In the genomic region with DNA sequence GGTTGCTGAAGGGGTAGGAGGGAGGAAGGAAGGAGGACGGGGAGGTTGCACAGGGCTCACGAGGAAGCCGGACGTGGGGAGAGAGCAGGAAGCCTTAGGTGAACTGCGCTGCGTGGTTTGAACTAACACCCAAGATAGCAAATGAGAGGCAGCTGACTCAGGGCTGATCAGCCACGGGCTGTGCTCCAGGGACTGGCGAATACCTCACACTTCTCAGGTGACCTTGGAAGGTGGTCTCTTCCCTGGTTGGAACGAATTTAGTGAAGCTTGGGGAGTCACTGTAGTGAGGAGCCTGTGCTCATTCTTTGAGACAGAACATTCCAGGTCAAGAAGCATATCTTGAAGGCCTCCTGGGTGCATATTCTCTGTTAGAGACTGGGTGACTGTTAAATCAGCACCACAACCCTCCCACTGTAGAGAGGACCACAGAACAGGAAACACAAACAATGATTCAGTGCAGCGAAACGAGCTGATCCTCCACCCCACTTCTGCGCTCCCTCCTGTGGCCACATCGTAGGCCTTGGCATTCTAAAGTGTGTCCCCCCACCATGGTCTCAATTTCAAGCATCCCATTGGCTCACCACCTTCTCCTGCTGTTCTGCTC, we compare ENCODE assay signal across 1 cellular context.
TF ChIP-seq lines count a peak whose summit lies in the region.

No MANE protein-coding gene starts in this region.

TF ChIP-seq in SK-N-SH treated with all-trans-retinoic acid at 6 μM for 48 hours, 23 proteins besides CTCF, POLR2A, EP300 and RAD21 (continued from another document):
- no peak for TF ChIP-seq PATZ1 (CRISPR knock-in tag; IDR thresholded peaks at IDR 0.05; ENCODE audit: borderline replicate concordance)
- TF ChIP-seq CREB5 (CRISPR knock-in tag; IDR thresholded peaks at IDR 0.05; ENCODE audit: low read depth), result no peak
- no peak for TF ChIP-seq ARNTL (CRISPR knock-in tag; IDR thresholded peaks at IDR 0.05; ENCODE audit: borderline replicate concordance, low read depth)
- no peak for TF ChIP-seq ZNF70 (CRISPR knock-in tag; IDR thresholded peaks at IDR 0.05)
